In the genomic region with DNA sequence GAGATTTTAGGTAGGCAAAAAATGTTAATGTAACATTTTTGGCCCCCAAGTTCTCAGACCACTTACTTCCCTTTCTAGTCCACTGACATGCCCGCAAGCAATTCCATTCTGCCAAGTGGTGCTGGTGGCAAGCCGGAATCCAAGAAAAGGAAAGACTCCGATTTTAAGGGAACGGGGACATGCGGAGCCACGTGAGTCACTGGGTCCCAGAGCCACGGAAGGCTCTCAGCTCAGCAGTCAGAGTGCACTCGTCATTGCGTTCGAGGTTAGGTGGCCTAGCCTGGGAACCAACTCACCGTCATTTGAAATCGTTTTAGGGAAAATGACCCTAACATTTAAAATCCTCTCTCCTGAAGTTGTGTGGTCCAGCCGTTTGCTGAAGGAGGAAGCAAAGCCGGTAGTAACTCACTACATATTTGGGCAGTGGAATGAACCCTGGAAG, we compare ENCODE assay signal across 8 cellular contexts. TPM values are rescaled to one million over a fixed set of nuclear protein-coding genes. Genes with fewer than 3 reads are reported as not detected.
A peak's percentile ranks its signal among the peaks of the same experiment; 100 is the strongest.
DNase-seq lines count a peak whose midpoint lies in the region; ATAC-seq lines count a peak whose summit lies in the region.

No MANE protein-coding gene starts in this region.

- H2AFZ ChIP-seq in neuron (ENCODE audit: low read depth, low read length): peak overlapping the region; percentile 17

- H3K36me3 ChIP-seq in neuron (ENCODE audit: insufficient read depth, low read length): no peaks in the 10 kb centered on the region

- peaks cover 5% of the 10 kb centered on the region for H3K4me1 ChIP-seq in neuron (ENCODE audit: insufficient read depth, low read length)

- H3K4me3 ChIP-seq in Jurkat, Clone E6-1 (ENCODE audit: low read length): peak overlapping the region; percentile 83
- peak overlapping the region; percentile 68 for H3K4me3 ChIP-seq in neuron (ENCODE audit: low read length)

- no peaks in the 10 kb centered on the region for H3K27me3 ChIP-seq in neuron (ENCODE audit: insufficient read depth, low read length)

- ATAC-seq in HG02981 (IDR thresholded peaks at IDR 0.05; ENCODE audit: unreplicated experiment) (no peak), HG02642 (IDR thresholded peaks at IDR 0.05; ENCODE audit: poor library complexity, unreplicated experiment) (no peak)

- peak; percentile 56 for DNase-seq in DMS114 treated with DMSO at 0.1 percent for 48 hours (lab: John Stamatoyannopoulos, UW; ENCODE audit: unreplicated experiment)
- DNase-seq in Jurkat, Clone E6-1 (ENCODE audit: low read depth, low spot score): no peak
- peak; percentile 14 for DNase-seq in activated T-cell treated with anti-CD3 and anti-CD28 coated beads for 48 hours (ENCODE audit: low read depth)
- DNase-seq in foreskin melanocyte: peak; percentile 15
- no peak for DNase-seq in NCI-H2107 treated with DMSO at 0.1 percent for 48 hours (lab: John Stamatoyannopoulos, UW; ENCODE audit: unreplicated experiment)

- no peaks in the 10 kb centered on the region for H3K9me3 ChIP-seq in neuron (ENCODE audit: low read length)

RNA-seq across cellular contexts. Expression of a gene that starts 0.7 kb away (rescaled TPM):
- polyA plus RNA-seq in Jurkat, Clone E6-1 (2012; ENCODE audit: insufficient read depth, insufficient read length): 11.0 TPM

RNA-seq across cellular contexts. Expression of a gene that starts 41.4 kb away (rescaled TPM):
- 149 TPM for polyA plus RNA-seq in Jurkat, Clone E6-1 (2012; ENCODE audit: insufficient read depth, insufficient read length)

Comparison
In these comparisons a context has a peak if more than half of its experiments do, and no peak if none do; other contexts are left out.
1. DNase-seq: peak in DMS114 treated with DMSO at 0.1 percent for 48 hours (single experiment), activated T-cell treated with anti-CD3 and anti-CD28 coated beads for 48 hours (single experiment) and foreskin melanocyte (single experiment); none in Jurkat, Clone E6-1 (single experiment) and NCI-H2107 treated with DMSO at 0.1 percent for 48 hours (single experiment).